19 cellular contexts compared by ENCODE assay signal in genomic region chr2:156087875-156088274, GRCh38.
A peak's percentile ranks its signal among the peaks of the same experiment; 100 is the strongest.
DNase-seq lines count a peak whose midpoint lies in the region; ATAC-seq and TF ChIP-seq lines count a peak whose summit lies in the region.
"Had no signal": no experiment of that assay in that cellular context is flagged by ENCODE, and none has a peak within 500 bp of the region (broad histone marks: within the 10 kb centered on the region; RNA-seq: fewer than 3 reads in every experiment).

No MANE protein-coding gene starts in this region.

- H3K27ac Mint-ChIP-seq in activated CD8-positive, alpha-beta T cell treated with anti-CD3 and anti-CD28 coated beads for 36 hours: no peak overlapping the region
- no peak overlapping the region for H3K27ac Mint-ChIP-seq in activated CD8-positive, alpha-beta T cell treated with anti-CD3 and anti-CD28 coated beads, Interleukin-2, amount 10 ng/mL, durations not matched to agents 7 days and 5 days
- H3K27ac Mint-ChIP-seq: activated T-helper 1 cell treated with anti-CD3 and anti-CD28 coated beads, Interleukin-12 subunit alpha, Interleukin-12 subunit beta, Interleukin-2, Interleukin-4 antibody, amounts not matched to agents 30 ng/mL and 10 ng/mL and 1 ng/mL, durations not matched to agents 14 hours and 24 hours and 36 hours; CD4-positive, alpha-beta T cell; T-helper 2 cell treated with Interferon-gamma antibody and Interleukin-4, amounts not matched to agents 5 μg/mL and 100 μg/mL, for 36 hours had no signal

- DNase-seq in activated CD8-positive, alpha-beta T cell treated with anti-CD3 and anti-CD28 coated beads for 36 hours: no peak
- DNase-seq in activated CD8-positive, alpha-beta T cell treated with anti-CD3 and anti-CD28 coated beads, Interleukin-2, amount 10 ng/mL, durations not matched to agents 7 days and 5 days: no peak
- DNase-seq in NCI-H69 (lab: John Stamatoyannopoulos, UW) (peak; percentile 51), epithelial cell of esophagus (ENCODE audit: low read depth) (peak; percentile 55), psoas muscle (no peak)
- DNase-seq in activated CD8-positive, alpha-beta memory T cell treated with anti-CD3 and anti-CD28 coated beads for 24 hours: no peak
- DNase-seq: activated CD4-positive, alpha-beta T cell treated with anti-CD3 and anti-CD28 coated beads, Interleukin-2, amount 50 U/mL, for 1 hour; CD4-positive, alpha-beta T cell; dorsolateral prefrontal cortex; NCI-H1436 treated with DMSO at 0.1 percent for 48 hours; stimulated activated naive CD4-positive, alpha-beta T cell had no signal

- peaks cover 0 to 2% (median 0%) of the 10 kb centered on the region in 3 donors for H3K27me3 ChIP-seq in psoas muscle (ENCODE audit: insufficient read depth in 3 of 3, low read length in 2 of 3)
- H3K27me3 ChIP-seq: dorsolateral prefrontal cortex had no signal

- H3K4me3 ChIP-seq in epithelial cell of esophagus (ENCODE audit: low read length): no peak overlapping the region
- no peak overlapping the region for H3K4me3 ChIP-seq in psoas muscle
- H3K4me3 ChIP-seq: A549, dorsolateral prefrontal cortex, HAP-1, smooth muscle cell had no signal

- no peaks in the 10 kb centered on the region for H3K9me3 ChIP-seq in psoas muscle
- H3K9me3 ChIP-seq: A549, HAP-1 had no signal

- H3K4me3 Mint-ChIP-seq in activated CD8-positive, alpha-beta T cell treated with anti-CD3 and anti-CD28 coated beads for 36 hours: no peak overlapping the region
- no peak overlapping the region for H3K4me3 Mint-ChIP-seq in activated CD8-positive, alpha-beta T cell treated with anti-CD3 and anti-CD28 coated beads, Interleukin-2, amount 10 ng/mL, durations not matched to agents 7 days and 5 days
- H3K4me3 Mint-ChIP-seq: activated T-helper 1 cell treated with anti-CD3 and anti-CD28 coated beads, Interleukin-12 subunit alpha, Interleukin-12 subunit beta, Interleukin-2, Interleukin-4 antibody, amounts not matched to agents 30 ng/mL and 10 ng/mL and 1 ng/mL, durations not matched to agents 14 hours and 24 hours and 36 hours; CD4-positive, alpha-beta T cell; T-helper 2 cell treated with Interferon-gamma antibody and Interleukin-4, amounts not matched to agents 5 μg/mL and 100 μg/mL, for 36 hours had no signal

- intact Hi-C loops in activated CD8-positive, alpha-beta T cell treated with anti-CD3 and anti-CD28 coated beads for 36 hours (cut with micrococcal nuclease): no loop called here
- intact Hi-C loops in psoas muscle (cut with DNase I): no loop called here

- H3K27ac ChIP-seq in psoas muscle: no peak overlapping the region
- H3K27ac ChIP-seq: A549, dorsolateral prefrontal cortex, KMS-11 had no signal

- peak; percentile 24 for ATAC-seq in activated CD8-positive, alpha-beta T cell treated with anti-CD3 and anti-CD28 coated beads for 36 hours
- ATAC-seq in activated CD8-positive, alpha-beta T cell treated with anti-CD3 and anti-CD28 coated beads, Interleukin-2, amount 10 ng/mL, durations not matched to agents 7 days and 5 days: no peak
- ATAC-seq in GM18873 (IDR thresholded peaks at IDR 0.05; ENCODE audit: low FRiP score, unreplicated experiment) (no peak), GM18861 (IDR thresholded peaks at IDR 0.05; ENCODE audit: unreplicated experiment) (no peak), psoas muscle (no peak)
- ATAC-seq: A549 had no signal

- H3K9me3 Mint-ChIP-seq in activated CD8-positive, alpha-beta T cell treated with anti-CD3 and anti-CD28 coated beads for 36 hours: no peaks in the 10 kb centered on the region
- H3K9me3 Mint-ChIP-seq in activated CD8-positive, alpha-beta T cell treated with anti-CD3 and anti-CD28 coated beads, Interleukin-2, amount 10 ng/mL, durations not matched to agents 7 days and 5 days (ENCODE audit: insufficient read depth): no peaks in the 10 kb centered on the region
- H3K9me3 Mint-ChIP-seq: activated T-helper 1 cell treated with anti-CD3 and anti-CD28 coated beads, Interleukin-12 subunit alpha, Interleukin-12 subunit beta, Interleukin-2, Interleukin-4 antibody, amounts not matched to agents 30 ng/mL and 10 ng/mL and 1 ng/mL, durations not matched to agents 14 hours and 24 hours and 36 hours; CD4-positive, alpha-beta T cell; T-helper 2 cell treated with Interferon-gamma antibody and Interleukin-4, amounts not matched to agents 5 μg/mL and 100 μg/mL, for 36 hours had no signal

- no peaks in the 10 kb centered on the region for H3K27me3 Mint-ChIP-seq in activated CD8-positive, alpha-beta T cell treated with anti-CD3 and anti-CD28 coated beads for 36 hours
- H3K27me3 Mint-ChIP-seq in activated CD8-positive, alpha-beta T cell treated with anti-CD3 and anti-CD28 coated beads, Interleukin-2, amount 10 ng/mL, durations not matched to agents 7 days and 5 days (ENCODE audit: low read depth): no peaks in the 10 kb centered on the region
- H3K27me3 Mint-ChIP-seq: CD4-positive, alpha-beta T cell had no signal

- 46 to 59% (median 53%) methylated on average over 2 of the region's 2 CpGs for WGBS in psoas muscle, 3 donors

- H3K36me3 ChIP-seq in psoas muscle (ENCODE audit: insufficient read depth in 1 of 2, low read depth in 1 of 2): no peaks in the 10 kb centered on the region
- H3K36me3 ChIP-seq: HAP-1 had no signal

- TF ChIP-seq CTCF in activated CD8-positive, alpha-beta T cell treated with anti-CD3 and anti-CD28 coated beads for 36 hours (IDR thresholded peaks at IDR 0.05): no peak
- no peak for TF ChIP-seq CTCF in epithelial cell of esophagus (IDR thresholded peaks at IDR 0.05; ENCODE audit: insufficient read depth, low read depth, low read length, missing control alignments)
- TF ChIP-seq CTCF in psoas muscle (IDR thresholded peaks at IDR 0.05): no peak

- CTCF ChIA-PET in activated CD8-positive, alpha-beta T cell treated with anti-CD3 and anti-CD28 coated beads for 36 hours (lab: Charles Lee): no interaction called here
- CTCF ChIA-PET in activated CD8-positive, alpha-beta T cell treated with anti-CD3 and anti-CD28 coated beads, Interleukin-2, amount 10 ng/mL, durations not matched to agents 7 days and 5 days (lab: Charles Lee): interaction anchor here (0.6 kb wide), 1 partner anchor 11 kb away, joined by 3 read pairs; no protein-coding TSS in a partner anchor

- H3K4me1 Mint-ChIP-seq in activated CD8-positive, alpha-beta T cell treated with anti-CD3 and anti-CD28 coated beads for 36 hours (ENCODE audit: low read depth): no peaks in the 10 kb centered on the region
- no peaks in the 10 kb centered on the region for H3K4me1 Mint-ChIP-seq in activated CD8-positive, alpha-beta T cell treated with anti-CD3 and anti-CD28 coated beads, Interleukin-2, amount 10 ng/mL, durations not matched to agents 7 days and 5 days (ENCODE audit: low read depth)

- H3K36me3 Mint-ChIP-seq in activated CD8-positive, alpha-beta T cell treated with anti-CD3 and anti-CD28 coated beads for 36 hours (ENCODE audit: low read depth): no peaks in the 10 kb centered on the region
- H3K36me3 Mint-ChIP-seq in activated CD8-positive, alpha-beta T cell treated with anti-CD3 and anti-CD28 coated beads, Interleukin-2, amount 10 ng/mL, durations not matched to agents 7 days and 5 days (ENCODE audit: low read depth): no peaks in the 10 kb centered on the region

- no peaks in the 10 kb centered on the region for H3K4me1 ChIP-seq in psoas muscle
- H3K4me1 ChIP-seq: A549, HAP-1 had no signal

- POLR2A ChIA-PET in activated CD8-positive, alpha-beta T cell treated with anti-CD3 and anti-CD28 coated beads for 36 hours (lab: Charles Lee): no interaction called here
- POLR2A ChIA-PET in activated CD8-positive, alpha-beta T cell treated with anti-CD3 and anti-CD28 coated beads, Interleukin-2, amount 10 ng/mL, durations not matched to agents 7 days and 5 days (lab: Charles Lee): no interaction called here

Comparison
In these comparisons a context has a peak if more than half of its experiments do, and no peak if none do; other contexts are left out.
1. DNase-seq: peak in NCI-H69 (single experiment) and epithelial cell of esophagus (single experiment); none in activated CD8-positive, alpha-beta T cell treated with anti-CD3 and anti-CD28 coated beads for 36 hours (single experiment), activated CD8-positive, alpha-beta T cell treated with anti-CD3 and anti-CD28 coated beads, Interleukin-2, amount 10 ng/mL, durations not matched to agents 7 days and 5 days (single experiment), activated CD8-positive, alpha-beta memory T cell treated with anti-CD3 and anti-CD28 coated beads for 24 hours (single experiment) and psoas muscle (0 of 2).